8 cellular contexts compared by ENCODE assay signal in genomic region chr17:56594528-56595418, GRCh38. TPM values are rescaled to one million over a fixed set of nuclear protein-coding genes. Genes with fewer than 3 reads are reported as not detected.
DNase-seq lines count a peak whose midpoint lies in the region; ATAC-seq, FAIRE-seq and TF ChIP-seq lines count a peak whose summit lies in the region.

No MANE protein-coding gene starts in this region.

- peak overlapping the region; percentile 13 for H2AFZ ChIP-seq in endothelial cell of umbilical vein (ENCODE audit: low read depth, low read length)
- peak overlapping the region; percentile 95 for H2AFZ ChIP-seq in neuron (ENCODE audit: low read depth, low read length)

- H3K27ac Mint-ChIP-seq in CD4-positive, alpha-beta memory T cell, result peak overlapping the region in 1 of 7 donors; percentile 29

- no TSS peak for BruUV-seq in endothelial cell of umbilical vein (replicated peaks; lab: Mats Ljungman, UMichigan)

- POLR2A ChIA-PET in CD4-positive, alpha-beta memory T cell (lab: Charles Lee; ENCODE audit: partially characterized antibody), result interaction anchor here (0.7 to 1.3 kb wide), 3 partner anchors 8 to 44 kb away, joined by 3 to 7 read pairs (median 4); no protein-coding TSS in a partner anchor
- POLR2A ChIA-PET in endothelial cell of umbilical vein (lab: Charles Lee), result interaction anchor here (0.6 kb wide), 1 partner anchor 192 kb away, joined by 3 read pairs; no protein-coding TSS in a partner anchor

- peaks cover 0 to 3% of the 10 kb centered on the region in 2 donors for H3K36me3 Mint-ChIP-seq in CD4-positive, alpha-beta memory T cell

- no peaks in the 10 kb centered on the region for H3K9me1 ChIP-seq in endothelial cell of umbilical vein (replicated peaks; ENCODE audit: control insufficient read depth, extremely low read depth, insufficient read depth, low read length)

- CTCF ChIA-PET in CD4-positive, alpha-beta memory T cell (lab: Charles Lee; ENCODE audit: partially characterized antibody), result interaction anchor here (0.7 to 7.4 kb wide), 7 partner anchors 8 to 186 kb away, joined by 3 to 69 read pairs (median 3); no protein-coding TSS in a partner anchor
- CTCF ChIA-PET in endothelial cell of umbilical vein (lab: Charles Lee), result interaction anchor here (0.6 to 10.6 kb wide), 8 partner anchors 58 to 490 kb away, joined by 3 to 473 read pairs (median 6); partner anchors contain the start of gene AKAP1

- peaks cover 44% of the 10 kb centered on the region for H3K4me1 ChIP-seq in CD4-positive, alpha-beta memory T cell (ENCODE audit: insufficient read depth, low read length)
- peaks cover 21% of the 10 kb centered on the region for H3K4me1 ChIP-seq in HUES48 (ENCODE audit: control insufficient read depth, insufficient read depth, low read length)
- H3K4me1 ChIP-seq in endothelial cell of umbilical vein (ENCODE audit: control insufficient read depth, extremely low read depth, insufficient read depth, low read length), result peaks cover 23% of the 10 kb centered on the region
- peaks cover 21% of the 10 kb centered on the region for H3K4me1 ChIP-seq in neuron (ENCODE audit: insufficient read depth, low read length)

- peaks cover 22 to 62% (median 31%) of the 10 kb centered on the region in 4 donors for H3K4me1 Mint-ChIP-seq in CD4-positive, alpha-beta memory T cell

- peak; percentile 12 to 14 for ATAC-seq in activated CD4-positive, CD25-positive, alpha-beta regulatory T cell treated with anti-CD3 and anti-CD28 coated beads, Interleukin-2, amount 50 U/mL, for 24 hours
- no peak for ATAC-seq in HG03521 (IDR thresholded peaks at IDR 0.05; ENCODE audit: unreplicated experiment)

- peak in 2 of 5 donors; percentile 16 to 23 for DNase-seq in CD4-positive, alpha-beta memory T cell
- DNase-seq in endothelial cell of umbilical vein (ENCODE audit: low read depth, low spot score) (peak; percentile 19), KG1 (lab: John Stamatoyannopoulos, UW) (no peak), NCI-H345 (lab: John Stamatoyannopoulos, UW) (no peak)

- peak overlapping the region in 1 of 2 donors; percentile 45 for H3K4me3 ChIP-seq in CD4-positive, alpha-beta memory T cell (ENCODE audit: low read length in 2 of 2)
- H3K4me3 ChIP-seq in HUES48 (ENCODE audit: low read depth, low read length) (peak overlapping the region; percentile 61), endothelial cell of umbilical vein (replicated peaks in 1 of 3; ENCODE audit: insufficient read depth in 1 of 3, low read depth in 1 of 3, low read length in 3 of 3) (peak overlapping the region in 2 of 3 experiments; percentile 46 to 56), neuron (ENCODE audit: low read length) (peak overlapping the region; percentile 37)

- dilution Hi-C loops in endothelial cell of umbilical vein (cut with MboI; ENCODE audit: extremely low pct_ligation_motif_present, low sequenced_read_pairs), result loop anchor here (25.0 kb wide), 1 partner anchor 118 kb away; no protein-coding TSS in a partner anchor

- no peak for FAIRE-seq in endothelial cell of umbilical vein (lab: Jason Lieb, UNC)

- no peaks in the 10 kb centered on the region for H3K79me2 ChIP-seq in endothelial cell of umbilical vein (ENCODE audit: control insufficient read depth, insufficient read depth, low read length)

- H3K27me3 ChIP-seq in CD4-positive, alpha-beta memory T cell (ENCODE audit: insufficient read depth, low read length), result peaks cover 25% of the 10 kb centered on the region
- H3K27me3 ChIP-seq in HUES48 (ENCODE audit: control insufficient read depth, insufficient read depth, low read length) (peaks cover 84% of the 10 kb centered on the region), endothelial cell of umbilical vein (ENCODE audit: control insufficient read depth in 2 of 2, insufficient read depth in 2 of 2, low read length in 2 of 2) (peaks cover 52 to 53% of the 10 kb centered on the region in 2 experiments), neuron (ENCODE audit: insufficient read depth, low read length) (peaks cover 55% of the 10 kb centered on the region)

- H3K27ac ChIP-seq in CD4-positive, alpha-beta memory T cell (ENCODE audit: low read depth, low read length), result no peak overlapping the region
- H3K27ac ChIP-seq in HUES48 (ENCODE audit: low read depth, low read length) (peak overlapping the region; percentile 37), endothelial cell of umbilical vein (ENCODE audit: insufficient read depth, low read depth, low read length) (no peak overlapping the region)

- no peaks in the 10 kb centered on the region for H3K36me3 ChIP-seq in CD4-positive, alpha-beta memory T cell (ENCODE audit: insufficient read depth, low read length)
- no peaks in the 10 kb centered on the region for H3K36me3 ChIP-seq in HUES48 (ENCODE audit: control insufficient read depth, insufficient read depth, low read length)
- H3K36me3 ChIP-seq in endothelial cell of umbilical vein (ENCODE audit: control insufficient read depth in 2 of 2, extremely low read depth in 1 of 2, insufficient read depth in 2 of 2, low read length in 2 of 2), result no peaks in the 10 kb centered on the region
- no peaks in the 10 kb centered on the region for H3K36me3 ChIP-seq in neuron (ENCODE audit: insufficient read depth, low read length)

- intact Hi-C loops in CD4-positive, alpha-beta memory T cell (cut with micrococcal nuclease), result loop anchor here (5.0 kb wide), 1 partner anchor 368 kb away; the partner anchor contains the start of gene COIL
- intact Hi-C loops in endothelial cell of umbilical vein (cut with micrococcal nuclease), result loop anchor here (5.0 to 10.0 kb wide), 5 partner anchors 92 to 467 kb away; partner anchors contain the start of gene COIL

- H3K4me2 ChIP-seq in endothelial cell of umbilical vein (ENCODE audit: insufficient read depth, low read length), result peak overlapping the region; percentile 84

- no peak for TF ChIP-seq POLR2A in endothelial cell of umbilical vein (IDR thresholded peaks at IDR 0.05; ENCODE audit: low read depth, low read length)

- no peaks in the 10 kb centered on the region for H4K20me1 ChIP-seq in endothelial cell of umbilical vein (replicated peaks; ENCODE audit: control insufficient read depth, extremely low read depth, insufficient read depth, low read length)

- H3K27me3 Mint-ChIP-seq in CD4-positive, alpha-beta memory T cell, result peaks cover 37 to 49% of the 10 kb centered on the region in 2 donors

- no peak for TF ChIP-seq CTCF in endothelial cell of umbilical vein (IDR thresholded peaks at IDR 0.05; ENCODE audit: extremely low read depth in 1 of 2, insufficient read depth in 1 of 2, low read depth in 1 of 2, low read length in 2 of 2)

- no peak overlapping the region for H3K9ac ChIP-seq in HUES48 (ENCODE audit: low read depth, low read length)
- H3K9ac ChIP-seq in endothelial cell of umbilical vein (replicated peaks; ENCODE audit: extremely low read depth, insufficient read depth, low read length), result peak overlapping the region; percentile 66

- peak overlapping the region; percentile 64 to 79 (median 68) for H3K4me3 Mint-ChIP-seq in CD4-positive, alpha-beta memory T cell

- H3K9me3 ChIP-seq in CD4-positive, alpha-beta memory T cell (ENCODE audit: control insufficient read depth in 1 of 2, low read length in 2 of 2), result no peaks in the 10 kb centered on the region
- H3K9me3 ChIP-seq in HUES48 (ENCODE audit: control insufficient read depth, insufficient read depth, low read length) (no peaks in the 10 kb centered on the region), endothelial cell of umbilical vein (replicated peaks; ENCODE audit: control insufficient read depth, insufficient read depth, low read length) (no peaks in the 10 kb centered on the region), neuron (ENCODE audit: low read length) (no peaks in the 10 kb centered on the region)

- peaks cover 0 to 3% (median 0%) of the 10 kb centered on the region in 8 donors for H3K9me3 Mint-ChIP-seq in CD4-positive, alpha-beta memory T cell

TF ChIP-seq in endothelial cell of umbilical vein, 7 proteins besides CTCF, POLR2A, EP300 and RAD21:
- no peak for TF ChIP-seq MYC (IDR thresholded peaks at IDR 0.05; ENCODE audit: low read depth, low read length)
- TF ChIP-seq EZH2 (IDR thresholded peaks at IDR 0.05; ENCODE audit: borderline replicate concordance, low read depth, low read length, severe bottlenecking), result peak; percentile 32

RNA-seq across cellular contexts. Expression of gene NOG, which starts 1.3 kb away (rescaled TPM):
- 10 to 100 TPM; 15.4 to 16.2 TPM for total RNA-seq in CD4-positive, alpha-beta memory T cell
- polyA plus RNA-seq in CD4-positive, alpha-beta memory T cell, result 1 to 10 TPM in 1 of 2 donors, under 1 TPM in 1; 0.88 to 3.6 TPM
- total RNA-seq in endothelial cell of umbilical vein, result 2.1 and 2.3 TPM in 2 replicates
- 0.63 and 1.1 TPM in 2 replicates for polyA plus RNA-seq in endothelial cell of umbilical vein
- polyA plus RNA-seq in endothelial cell of umbilical vein (2011; cell fraction: cytosol; rRNA removed), result 0.28 and 0.72 TPM in 2 replicates
- polyA plus RNA-seq in endothelial cell of umbilical vein (2011; cell fraction: nucleus; rRNA removed), result 0.38 and 0.43 TPM in 2 replicates
- polyA plus RNA-seq in endothelial cell of umbilical vein (2012), result 0.14 and 0.62 TPM in 2 replicates
- polyA minus RNA-seq in endothelial cell of umbilical vein, result 0.19 TPM in 1 of 2 replicates, not detected in the other
- polyA minus RNA-seq in endothelial cell of umbilical vein (2011; cell fraction: cytosol; rRNA and poly(A)+ RNA removed), result 8.2 TPM
- 0.53 TPM in 1 of 2 replicates, not detected in the other for polyA minus RNA-seq in endothelial cell of umbilical vein (2011; cell fraction: nucleus; rRNA and poly(A)+ RNA removed)
